In genomic region chr2:172677363-172677762, GRCh38 we compare ENCODE assay signal across 16 cellular contexts.
"Had no signal": no experiment of that assay in that cellular context is flagged by ENCODE, and none has a peak within 500 bp of the region (broad histone marks: within the 10 kb centered on the region; RNA-seq: fewer than 3 reads in every experiment).

No MANE protein-coding gene starts in this region.

- DNase-seq: activated CD4-positive, alpha-beta memory T cell treated with anti-CD3 and anti-CD28 coated beads for 36 hours; activated CD4-positive, alpha-beta T cell treated with anti-CD3 and anti-CD28 coated beads for 1 hour; activated gamma-delta T cell; activated naive CD8-positive, alpha-beta T cell treated with anti-CD3 and anti-CD28 coated beads, Interleukin-2, amount 10 ng/mL, durations not matched to agents 7 days and 5 days; activated T-cell treated with anti-CD3 and anti-CD28 coated beads, Interleukin-2, amount 50 U/mL, for 4 hours; anterior cingulate cortex; dorsolateral prefrontal cortex; left ventricle myocardium superior; ovary; stimulated activated CD4-positive, alpha-beta T cell treated with anti-CD3 and anti-CD28 coated beads, Interleukin-15, amount 100 ng/mL, for 24 hours; stimulated activated CD4-positive, alpha-beta T cell treated with anti-CD3 and anti-CD28 coated beads, Interleukin-4, amount 100 ng/mL, for 24 hours; stimulated activated naive CD8-positive, alpha-beta T cell treated with anti-CD3 and anti-CD28 coated beads, Interleukin-15, amount 100 ng/mL, for 72 hours had no signal

- H3K4me1 Mint-ChIP-seq: neural progenitor cell had no signal

- H3K27me3 Mint-ChIP-seq: stimulated activated naive CD8-positive, alpha-beta T cell treated with anti-CD3 and anti-CD28 coated beads, Interleukin-15, amount 100 ng/mL, for 72 hours had no signal

- ATAC-seq: activated T-cell treated with anti-CD3 and anti-CD28 coated beads, Interleukin-2, amount 50 U/mL, for 4 hours; left ventricle myocardium superior; stimulated activated naive CD8-positive, alpha-beta T cell treated with anti-CD3 and anti-CD28 coated beads, Interleukin-15, amount 100 ng/mL, for 72 hours had no signal

- H3K4me1 ChIP-seq: breast epithelium, neural progenitor cell had no signal

- H3K36me3 Mint-ChIP-seq: activated CD4-positive, alpha-beta memory T cell treated with anti-CD3 and anti-CD28 coated beads for 36 hours; neural progenitor cell had no signal

- H3K36me3 ChIP-seq: breast epithelium, neural progenitor cell, ovary, thoracic aorta had no signal

- H3K27ac Mint-ChIP-seq: activated CD4-positive, alpha-beta memory T cell treated with anti-CD3 and anti-CD28 coated beads for 36 hours; activated naive CD8-positive, alpha-beta T cell treated with anti-CD3 and anti-CD28 coated beads, Interleukin-2, amount 10 ng/mL, durations not matched to agents 7 days and 5 days; neural progenitor cell; stimulated activated naive CD8-positive, alpha-beta T cell treated with anti-CD3 and anti-CD28 coated beads, Interleukin-15, amount 100 ng/mL, for 72 hours had no signal

- H3K4me3 ChIP-seq: breast epithelium, dorsolateral prefrontal cortex, hepatocyte, neural progenitor cell, ovary, thoracic aorta had no signal

- H3K9me3 ChIP-seq: ovary had no signal

- H3K27ac ChIP-seq: breast epithelium, dorsolateral prefrontal cortex, hepatocyte, neural progenitor cell, ovary, thoracic aorta had no signal

- H3K4me3 Mint-ChIP-seq: activated CD4-positive, alpha-beta memory T cell treated with anti-CD3 and anti-CD28 coated beads for 36 hours; activated naive CD8-positive, alpha-beta T cell treated with anti-CD3 and anti-CD28 coated beads, Interleukin-2, amount 10 ng/mL, durations not matched to agents 7 days and 5 days; activated T-cell treated with anti-CD3 and anti-CD28 coated beads, Interleukin-2, amount 50 U/mL, for 4 hours; neural progenitor cell; stimulated activated naive CD8-positive, alpha-beta T cell treated with anti-CD3 and anti-CD28 coated beads, Interleukin-15, amount 100 ng/mL, for 72 hours had no signal
